1 cellular context compared by ENCODE assay signal in genomic region chr1:213737398-213738040, GRCh38.
TF ChIP-seq lines count a peak whose summit lies in the region.

No MANE protein-coding gene starts in this region.

TF ChIP-seq in HepG2, 621 proteins besides CTCF, POLR2A, EP300 and RAD21 (continued from another document):
- TF ChIP-seq ZNF749 (CRISPR knock-in tag; IDR thresholded peaks at IDR 0.05; ENCODE audit: borderline replicate concordance) (no peak), ATF7 (IDR thresholded peaks at IDR 0.05) (no peak), ATF7 (CRISPR knock-in tag; IDR thresholded peaks at IDR 0.05) (no peak), ZNF850 (CRISPR knock-in tag; conservative IDR thresholded peaks at IDR 0.05) (no peak), PCBP1 (IDR thresholded peaks at IDR 0.05; ENCODE audit: borderline replicate concordance, low read depth, low read length) (no peak), ZKSCAN5 (CRISPR knock-in tag; IDR thresholded peaks at IDR 0.05) (no peak), SRF (IDR thresholded peaks at IDR 0.05; ENCODE audit: low read depth, low read length) (no peak), ZNF318 (CRISPR knock-in tag; IDR thresholded peaks at IDR 0.05) (0 out of 2 replicates have a peak, but pooled peaks have one; percentile 27), CHCHD3 (CRISPR knock-in tag; IDR thresholded peaks at IDR 0.05) (no peak), ZNF768 (CRISPR knock-in tag; IDR thresholded peaks at IDR 0.05) (no peak), NFAT5 (CRISPR knock-in tag; IDR thresholded peaks at IDR 0.05) (no peak), ZFX (CRISPR knock-in tag; IDR thresholded peaks at IDR 0.05; ENCODE audit: low read depth) (peak; percentile 42; the same call in 1 of the 2 replicates), ZNF10 (CRISPR knock-in tag; IDR thresholded peaks at IDR 0.05; ENCODE audit: borderline replicate concordance, low read depth) (no peak), ZEB1 (IDR thresholded peaks at IDR 0.05; ENCODE audit: insufficient replicate concordance, low read depth) (peak; percentile 85), NR0B2 (CRISPR knock-in tag; IDR thresholded peaks at IDR 0.05) (no peak), NR2F6 (IDR thresholded peaks at IDR 0.05) (peak; percentile 81), NR2F6 (CRISPR knock-in tag; IDR thresholded peaks at IDR 0.05) (peak; percentile 76), ZNF792 (CRISPR knock-in tag; IDR thresholded peaks at IDR 0.05) (peak; percentile 69; the same call in 1 of the 2 replicates), MYPOP (CRISPR knock-in tag; IDR thresholded peaks at IDR 0.05) (no peak), RORA (CRISPR knock-in tag; IDR thresholded peaks at IDR 0.05) (no peak), KLF13 (CRISPR knock-in tag; IDR thresholded peaks at IDR 0.05) (no peak), ZNF720 (CRISPR knock-in tag; IDR thresholded peaks at IDR 0.05) (no peak), E2F1 (CRISPR knock-in tag; IDR thresholded peaks at IDR 0.05) (no peak), FOXO4 (CRISPR knock-in tag; conservative IDR thresholded peaks at IDR 0.05) (peak; percentile 61; the same call in 1 of the 2 replicates), KDM3A (CRISPR knock-in tag; IDR thresholded peaks at IDR 0.05; ENCODE audit: low read depth) (peak; percentile 45; the same call in 1 of the 2 replicates)
